ENCODE assay signal across 1 cellular context in the genomic region with DNA sequence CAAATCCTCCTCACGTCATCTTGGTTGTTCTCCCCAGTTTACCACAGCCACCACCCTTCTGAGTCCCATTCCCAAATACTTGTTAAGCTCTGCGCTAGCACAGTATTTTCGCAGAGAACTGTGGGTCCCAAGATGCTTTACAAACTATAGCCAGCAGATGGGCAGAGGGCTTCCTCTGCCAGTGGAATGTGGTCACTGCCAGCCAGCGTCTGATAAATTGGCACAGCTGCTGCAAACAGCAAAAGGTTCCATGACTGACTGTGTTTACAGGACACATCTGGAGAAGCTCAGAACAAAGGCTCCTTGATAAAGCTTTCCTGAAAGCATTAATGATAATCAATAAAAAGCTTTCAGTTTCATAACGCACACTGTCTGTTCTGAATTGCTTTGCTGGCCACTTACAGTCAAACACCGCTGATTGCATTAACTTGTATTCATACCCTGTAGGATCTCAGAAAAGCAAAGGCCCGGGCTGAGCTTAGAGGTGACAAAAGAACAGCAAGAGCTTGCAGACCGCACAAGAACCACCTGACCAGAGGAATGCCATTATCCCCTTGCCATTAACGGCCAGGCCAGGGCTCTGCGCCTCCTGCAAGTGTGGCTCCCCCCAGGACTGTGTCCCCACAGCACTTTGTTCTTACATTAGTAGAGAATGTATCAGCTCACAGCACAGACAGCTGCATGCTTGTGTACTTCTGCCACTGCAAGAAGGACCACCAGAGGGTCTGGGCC.
TF ChIP-seq lines count a peak whose summit lies in the region.

No MANE protein-coding gene starts in this region.

TF ChIP-seq in endothelial cell of umbilical vein, 7 proteins besides CTCF, POLR2A, EP300 and RAD21:
- TF ChIP-seq POLR2AphosphoS5 (IDR thresholded peaks at IDR 0.05; ENCODE audit: insufficient read depth, low read depth, low read length) (no peak), EZH2 (IDR thresholded peaks at IDR 0.05; ENCODE audit: borderline replicate concordance, low read depth, low read length, severe bottlenecking) (no peak), FOS (IDR thresholded peaks at IDR 0.05; ENCODE audit: borderline replicate concordance, insufficient read depth, low read length) (no peak), JUN (IDR thresholded peaks at IDR 0.05; ENCODE audit: borderline replicate concordance, insufficient read depth, insufficient read length, low read depth) (no peak), MYC (IDR thresholded peaks at IDR 0.05; ENCODE audit: low read depth, low read length) (no peak), GATA2 (IDR thresholded peaks at IDR 0.05; ENCODE audit: insufficient read depth, insufficient read length, low read depth, low read length) (no peak)
- TF ChIP-seq, protein P1, sequence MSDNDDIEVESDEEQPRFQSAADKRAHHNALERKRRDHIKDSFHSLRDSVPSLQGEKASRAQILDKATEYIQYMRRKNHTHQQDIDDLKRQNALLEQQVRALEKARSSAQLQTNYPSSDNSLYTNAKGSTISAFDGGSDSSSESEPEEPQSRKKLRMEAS (IDR thresholded peaks at IDR 0.05; ENCODE audit: insufficient read depth, insufficient read length): no peak
